In the genomic region with DNA sequence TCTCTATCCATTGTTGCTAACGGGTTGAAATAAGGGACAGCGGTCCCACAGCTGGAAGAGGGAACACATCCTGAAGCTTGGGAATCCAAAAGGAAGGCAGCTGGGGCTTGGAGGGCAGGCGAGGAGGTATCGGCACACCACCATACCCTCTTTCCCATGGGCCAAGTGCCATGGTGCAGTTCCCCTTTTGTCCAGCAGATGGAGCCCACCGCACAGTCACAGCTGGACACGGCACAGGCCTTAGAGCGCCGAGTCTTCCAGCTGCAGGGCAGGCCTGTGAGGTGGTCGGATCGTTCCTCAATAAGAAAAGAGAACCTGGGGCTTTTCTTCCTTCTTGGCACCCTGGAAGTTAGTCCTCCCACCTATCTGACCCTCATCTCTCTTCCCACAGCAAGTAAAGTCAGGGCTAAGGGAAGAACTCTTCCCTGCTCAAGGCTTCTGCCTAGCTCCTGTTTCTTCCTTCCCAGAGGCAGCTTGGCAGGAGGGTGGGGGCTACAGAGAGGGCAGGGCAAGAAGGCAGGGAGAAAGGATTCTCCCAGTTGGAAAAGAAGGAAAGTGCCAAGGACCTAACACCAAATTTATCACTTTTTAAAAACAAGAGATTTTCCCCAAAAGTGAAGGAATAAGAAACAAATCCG, we compare ENCODE assay signal across 8 cellular contexts. TPM values are rescaled to one million over a fixed set of nuclear protein-coding genes. Genes with fewer than 3 reads are reported as not detected.
A peak's percentile ranks its signal among the peaks of the same experiment; 100 is the strongest.
DNase-seq lines count a peak whose midpoint lies in the region; ATAC-seq and TF ChIP-seq lines count a peak whose summit lies in the region.

No MANE protein-coding gene starts in this region.

- CTCF ChIA-PET in CD4-positive, alpha-beta T cell (lab: Charles Lee) = interaction anchor here (0.7 to 1.5 kb wide), 10 partner anchors 9 to 956 kb away, joined by 3 to 8 read pairs (median 3); no protein-coding TSS in a partner anchor
- CTCF ChIA-PET in activated CD8-positive, alpha-beta memory T cell treated with anti-CD3 and anti-CD28 coated beads, Interleukin-2, amount 10 ng/mL, durations not matched to agents 7 days and 5 days (lab: Charles Lee) = interaction anchor here (0.7 to 4.0 kb wide), 26 partner anchors 8 to 1076 kb away, joined by 3 to 29 read pairs (median 4); partner anchors contain the start of gene PDE1B
- CTCF ChIA-PET in naive thymus-derived CD4-positive, alpha-beta T cell (lab: Charles Lee) = interaction anchor here (0.6 to 2.1 kb wide), 13 partner anchors 9 to 492 kb away, joined by 3 to 9 read pairs (median 4); no protein-coding TSS in a partner anchor

- peak; percentile 98 for ATAC-seq in CD4-positive, alpha-beta T cell (ENCODE audit: poor library complexity)
- ATAC-seq in GM19035 (IDR thresholded peaks at IDR 0.05; ENCODE audit: unreplicated experiment) = peak; percentile 97
- peak; percentile 88 for ATAC-seq in HG03139 (IDR thresholded peaks at IDR 0.05; ENCODE audit: unreplicated experiment)
- peak; percentile 96 for ATAC-seq in activated CD8-positive, alpha-beta memory T cell treated with anti-CD3 and anti-CD28 coated beads, Interleukin-2, amount 10 ng/mL, durations not matched to agents 7 days and 5 days
- peak; percentile 94 for ATAC-seq in naive thymus-derived CD4-positive, alpha-beta T cell
- peak; percentile 89 for ATAC-seq in stimulated activated effector memory CD8-positive, alpha-beta T cell treated with anti-CD3 and anti-CD28 coated beads, Interleukin-12 subunit alpha, Interleukin-12 subunit beta, amount 100 ng/mL, for 72 hours

- no peak overlapping the region for H3K27ac Mint-ChIP-seq in CD4-positive, alpha-beta T cell
- H3K27ac Mint-ChIP-seq in activated CD8-positive, alpha-beta memory T cell treated with anti-CD3 and anti-CD28 coated beads, Interleukin-2, amount 10 ng/mL, durations not matched to agents 7 days and 5 days = no peak overlapping the region
- no peak overlapping the region for H3K27ac Mint-ChIP-seq in naive thymus-derived CD4-positive, alpha-beta T cell
- no peak overlapping the region for H3K27ac Mint-ChIP-seq in stimulated activated effector memory CD8-positive, alpha-beta T cell treated with anti-CD3 and anti-CD28 coated beads, Interleukin-12 subunit alpha, Interleukin-12 subunit beta, amount 100 ng/mL, for 72 hours

- no peak overlapping the region for H3K4me3 Mint-ChIP-seq in CD4-positive, alpha-beta T cell
- no peak overlapping the region for H3K4me3 Mint-ChIP-seq in activated CD8-positive, alpha-beta memory T cell treated with anti-CD3 and anti-CD28 coated beads, Interleukin-2, amount 10 ng/mL, durations not matched to agents 7 days and 5 days
- H3K4me3 Mint-ChIP-seq in naive thymus-derived CD4-positive, alpha-beta T cell = no peak overlapping the region
- H3K4me3 Mint-ChIP-seq in stimulated activated effector memory CD8-positive, alpha-beta T cell treated with anti-CD3 and anti-CD28 coated beads, Interleukin-12 subunit alpha, Interleukin-12 subunit beta, amount 100 ng/mL, for 72 hours = no peak overlapping the region

- no peak for TF ChIP-seq POLR2A in erythroblast (IDR thresholded peaks at IDR 0.05; ENCODE audit: low read length)

- peaks cover 7% of the 10 kb centered on the region for H3K4me1 Mint-ChIP-seq in CD4-positive, alpha-beta T cell (ENCODE audit: low read depth)
- H3K4me1 Mint-ChIP-seq in activated CD8-positive, alpha-beta memory T cell treated with anti-CD3 and anti-CD28 coated beads, Interleukin-2, amount 10 ng/mL, durations not matched to agents 7 days and 5 days = peaks cover 5% of the 10 kb centered on the region
- H3K4me1 Mint-ChIP-seq in naive thymus-derived CD4-positive, alpha-beta T cell = peaks cover 0 to 9% (median 7%) of the 10 kb centered on the region in 7 donors
- H3K4me1 Mint-ChIP-seq in stimulated activated effector memory CD8-positive, alpha-beta T cell treated with anti-CD3 and anti-CD28 coated beads, Interleukin-12 subunit alpha, Interleukin-12 subunit beta, amount 100 ng/mL, for 72 hours = peaks cover 9% of the 10 kb centered on the region

- H3K9me3 ChIP-seq in CD4-positive, alpha-beta T cell (ENCODE audit: control insufficient read depth, low read length) = no peaks in the 10 kb centered on the region
- H3K9me3 ChIP-seq in naive thymus-derived CD4-positive, alpha-beta T cell (ENCODE audit: control insufficient read depth in 2 of 3, low read length in 3 of 3) = no peaks in the 10 kb centered on the region

- no peak overlapping the region for H3K4me3 ChIP-seq in naive thymus-derived CD4-positive, alpha-beta T cell (ENCODE audit: low read length)

- peak; percentile 90 for TF ChIP-seq CTCF in CD4-positive, alpha-beta T cell (IDR thresholded peaks at IDR 0.05)

- H3K4me1 ChIP-seq in naive thymus-derived CD4-positive, alpha-beta T cell (ENCODE audit: control insufficient read depth in 2 of 2, insufficient read depth in 2 of 2, low read length in 2 of 2) = peaks cover 0 to 7% of the 10 kb centered on the region in 2 donors

- H3K36me3 ChIP-seq in naive thymus-derived CD4-positive, alpha-beta T cell (ENCODE audit: control insufficient read depth in 2 of 3, insufficient read depth in 3 of 3, low read length in 3 of 3) = no peaks in the 10 kb centered on the region

- no peak overlapping the region for H3K27ac ChIP-seq in CD4-positive, alpha-beta T cell (ENCODE audit: low read depth, low read length)
- H3K27ac ChIP-seq in naive thymus-derived CD4-positive, alpha-beta T cell (ENCODE audit: low read depth, low read length) = no peak overlapping the region

- H3K27me3 Mint-ChIP-seq in CD4-positive, alpha-beta T cell = peaks cover 15% of the 10 kb centered on the region
- peaks cover 13% of the 10 kb centered on the region for H3K27me3 Mint-ChIP-seq in activated CD8-positive, alpha-beta memory T cell treated with anti-CD3 and anti-CD28 coated beads, Interleukin-2, amount 10 ng/mL, durations not matched to agents 7 days and 5 days
- peaks cover 5 to 14% (median 12%) of the 10 kb centered on the region in 5 donors for H3K27me3 Mint-ChIP-seq in naive thymus-derived CD4-positive, alpha-beta T cell

- POLR2A ChIA-PET in CD4-positive, alpha-beta T cell (lab: Charles Lee) = no interaction called here
- POLR2A ChIA-PET in naive thymus-derived CD4-positive, alpha-beta T cell (lab: Charles Lee) = interaction anchor here (1.0 kb wide), 1 partner anchor 479 kb away, joined by 3 read pairs; no protein-coding TSS in a partner anchor

- peaks cover 13% of the 10 kb centered on the region for H3K36me3 Mint-ChIP-seq in CD4-positive, alpha-beta T cell (ENCODE audit: low read depth)
- peaks cover 4% of the 10 kb centered on the region for H3K36me3 Mint-ChIP-seq in activated CD8-positive, alpha-beta memory T cell treated with anti-CD3 and anti-CD28 coated beads, Interleukin-2, amount 10 ng/mL, durations not matched to agents 7 days and 5 days
- H3K36me3 Mint-ChIP-seq in naive thymus-derived CD4-positive, alpha-beta T cell = peaks cover 0 to 16% (median 5%) of the 10 kb centered on the region in 5 donors
- H3K36me3 Mint-ChIP-seq in stimulated activated effector memory CD8-positive, alpha-beta T cell treated with anti-CD3 and anti-CD28 coated beads, Interleukin-12 subunit alpha, Interleukin-12 subunit beta, amount 100 ng/mL, for 72 hours = peaks cover 6% of the 10 kb centered on the region

- H3K27me3 ChIP-seq in CD4-positive, alpha-beta T cell (ENCODE audit: control insufficient read depth, insufficient read depth, low read length) = peaks cover 12% of the 10 kb centered on the region
- H3K27me3 ChIP-seq in naive thymus-derived CD4-positive, alpha-beta T cell (ENCODE audit: control insufficient read depth in 2 of 2, insufficient read depth in 2 of 2, low read length in 2 of 2) = no peaks in the 10 kb centered on the region

- no peaks in the 10 kb centered on the region for H3K9me3 Mint-ChIP-seq in CD4-positive, alpha-beta T cell
- H3K9me3 Mint-ChIP-seq in activated CD8-positive, alpha-beta memory T cell treated with anti-CD3 and anti-CD28 coated beads, Interleukin-2, amount 10 ng/mL, durations not matched to agents 7 days and 5 days (ENCODE audit: low read depth) = no peaks in the 10 kb centered on the region
- H3K9me3 Mint-ChIP-seq in naive thymus-derived CD4-positive, alpha-beta T cell = no peaks in the 10 kb centered on the region
- H3K9me3 Mint-ChIP-seq in stimulated activated effector memory CD8-positive, alpha-beta T cell treated with anti-CD3 and anti-CD28 coated beads, Interleukin-12 subunit alpha, Interleukin-12 subunit beta, amount 100 ng/mL, for 72 hours = no peaks in the 10 kb centered on the region

- DNase-seq in CD4-positive, alpha-beta T cell = peak; percentile 64 to 86 (median 73)
- DNase-seq in NOMO-1 (lab: John Stamatoyannopoulos, UW; ENCODE audit: unreplicated experiment in 2 of 2) = peak; percentile 66 to 74
- DNase-seq in activated CD8-positive, alpha-beta memory T cell treated with anti-CD3 and anti-CD28 coated beads, Interleukin-2, amount 10 ng/mL, durations not matched to agents 7 days and 5 days = peak; percentile 86
- peak; percentile 71 to 85 for DNase-seq in erythroblast (lab: John Stamatoyannopoulos, UW)
- peak; percentile 39 to 83 (median 70) for DNase-seq in naive thymus-derived CD4-positive, alpha-beta T cell
- peak; percentile 91 to 95 for DNase-seq in stimulated activated effector memory CD8-positive, alpha-beta T cell treated with anti-CD3 and anti-CD28 coated beads, Interleukin-12 subunit alpha, Interleukin-12 subunit beta, amount 100 ng/mL, for 72 hours (ENCODE audit: low spot score in 2 of 2)

- intact Hi-C loops in CD4-positive, alpha-beta T cell (cut with DNase I, micrococcal nuclease) = no loop called here
- intact Hi-C loops in naive thymus-derived CD4-positive, alpha-beta T cell (cut with micrococcal nuclease) = loop anchor here in 1 of 2 donors (1.0 to 2.0 kb wide), 2 partner anchors 16 to 19 kb away; no protein-coding TSS in a partner anchor

RNA-seq across cellular contexts. Expression of gene PPP1R1A, which starts 8.6 kb away (rescaled TPM):
- total RNA-seq in CD4-positive, alpha-beta T cell = not detected
- not detected for total RNA-seq in activated CD8-positive, alpha-beta memory T cell treated with anti-CD3 and anti-CD28 coated beads, Interleukin-2, amount 10 ng/mL, durations not matched to agents 7 days and 5 days
- total RNA-seq in naive thymus-derived CD4-positive, alpha-beta T cell = not detected
- polyA plus RNA-seq in naive thymus-derived CD4-positive, alpha-beta T cell = not detected

RNA-seq across cellular contexts. Expression of gene PDE1B, which starts 30.4 kb away (rescaled TPM):
- total RNA-seq in CD4-positive, alpha-beta T cell = 10 to 100 TPM in 1 of 2 experiments, 1 to 10 TPM in 1; 9.7 to 11.1 TPM
- 10 to 100 TPM; 10.6 to 14.3 TPM for total RNA-seq in activated CD8-positive, alpha-beta memory T cell treated with anti-CD3 and anti-CD28 coated beads, Interleukin-2, amount 10 ng/mL, durations not matched to agents 7 days and 5 days
- 10 to 100 TPM in 2 of 5 experiments, 1 to 10 TPM in 3; 3.3 to 22.3 (median 9.4) TPM for total RNA-seq in naive thymus-derived CD4-positive, alpha-beta T cell
- 1 to 10 TPM in 1 of 2 donors, under 1 TPM in 1; 0.18 to 5.7 TPM for polyA plus RNA-seq in naive thymus-derived CD4-positive, alpha-beta T cell

RNA-seq across cellular contexts. Expression of gene LACRT, which starts 54.9 kb away (rescaled TPM):
- total RNA-seq in CD4-positive, alpha-beta T cell = not detected
- not detected for total RNA-seq in activated CD8-positive, alpha-beta memory T cell treated with anti-CD3 and anti-CD28 coated beads, Interleukin-2, amount 10 ng/mL, durations not matched to agents 7 days and 5 days
- not detected for total RNA-seq in naive thymus-derived CD4-positive, alpha-beta T cell
- polyA plus RNA-seq in naive thymus-derived CD4-positive, alpha-beta T cell = not detected
